9 cellular contexts compared by ENCODE assay signal in the genomic region with DNA sequence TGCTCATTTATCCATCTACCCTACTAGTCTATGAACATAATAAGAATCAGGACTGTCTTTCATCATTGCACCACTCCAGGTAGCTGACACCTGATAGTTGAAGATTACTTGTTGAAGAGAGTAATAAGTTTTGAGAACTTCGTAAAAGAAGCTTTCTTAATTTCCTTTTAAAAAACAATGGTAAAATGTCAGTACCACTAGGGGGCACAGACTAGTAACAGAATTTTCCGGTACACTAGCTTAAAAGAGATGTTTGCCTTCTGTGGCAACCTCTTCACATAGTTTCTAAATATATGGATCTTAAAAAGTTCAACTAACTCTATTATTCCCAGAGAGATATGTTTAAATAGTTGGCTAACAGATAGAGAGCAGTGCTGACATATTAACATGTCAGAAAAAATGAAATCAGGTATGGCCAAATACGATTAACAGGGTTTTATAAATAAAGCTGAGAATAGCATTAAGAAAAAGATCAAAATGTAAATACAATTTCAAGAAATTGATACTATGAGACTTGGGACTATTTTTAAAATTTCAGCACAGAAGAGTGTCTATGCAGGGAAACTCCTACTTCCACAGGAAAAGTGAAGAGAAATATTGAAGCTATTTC. TPM values are rescaled to one million over a fixed set of nuclear protein-coding genes. Genes with fewer than 3 reads are reported as not detected.
DNase-seq lines count a peak whose midpoint lies in the region; ATAC-seq and TF ChIP-seq lines count a peak whose summit lies in the region.
"Had no signal": no experiment of that assay in that cellular context is flagged by ENCODE, and none has a peak within 500 bp of the region (broad histone marks: within the 10 kb centered on the region; RNA-seq: fewer than 3 reads in every experiment).

No MANE protein-coding gene starts in this region.

- H3K4me3 Mint-ChIP-seq in progenitor cell of endocrine pancreas (ENCODE audit: low read depth), result no peak overlapping the region
- H3K4me3 Mint-ChIP-seq: dendritic cell treated with granulocyte-macrophage colony-stimulating factor and Interleukin-4, amounts not matched to agents 40 ng/mL and 50 ng/mL, for 4 days had no signal

- H3K27ac ChIP-seq in cardiac muscle cell, result no peak overlapping the region

- no peak overlapping the region for H3K27ac Mint-ChIP-seq in progenitor cell of endocrine pancreas
- H3K27ac Mint-ChIP-seq: dendritic cell treated with granulocyte-macrophage colony-stimulating factor and Interleukin-4, amounts not matched to agents 40 ng/mL and 50 ng/mL, for 4 days had no signal

- H3K36me3 ChIP-seq in cardiac muscle cell, result no peaks in the 10 kb centered on the region

- H3K4me1 ChIP-seq in cardiac muscle cell (ENCODE audit: low read depth), result peaks cover 28% of the 10 kb centered on the region

- no peaks in the 10 kb centered on the region for H3K36me3 Mint-ChIP-seq in progenitor cell of endocrine pancreas (ENCODE audit: insufficient read depth)

- no peaks in the 10 kb centered on the region for H3K9me3 Mint-ChIP-seq in progenitor cell of endocrine pancreas (ENCODE audit: low read depth)
- H3K9me3 Mint-ChIP-seq: dendritic cell treated with granulocyte-macrophage colony-stimulating factor and Interleukin-4, amounts not matched to agents 40 ng/mL and 50 ng/mL, for 4 days had no signal

- peaks cover 45% of the 10 kb centered on the region for H3K27me3 Mint-ChIP-seq in progenitor cell of endocrine pancreas

- peak; percentile 41 to 69 for DNase-seq in cardiac muscle cell (ENCODE audit: low read depth in 1 of 2, low spot score in 1 of 2)
- no peak for DNase-seq in Right ventricle myocardium superior
- peak; percentile 15 to 70 for DNase-seq in NOMO-1 (lab: John Stamatoyannopoulos, UW; ENCODE audit: unreplicated experiment in 2 of 2)
- DNase-seq in epidermal melanocyte (ENCODE audit: insufficient read length, low spot score), result peak; percentile 51
- no peak for DNase-seq in progenitor cell of endocrine pancreas (ENCODE audit: low spot score, unreplicated experiment)
- no peak for DNase-seq in ureter (ENCODE audit: low spot score)
- DNase-seq in NCI-H2171 treated with DMSO at 0.1 percent for 48 hours (lab: John Stamatoyannopoulos, UW), result no peak

- no peak overlapping the region for H3K4me3 ChIP-seq in cardiac muscle cell

- no peaks in the 10 kb centered on the region for H3K9me3 ChIP-seq in cardiac muscle cell (ENCODE audit: low read depth)

- ATAC-seq in Right ventricle myocardium superior (ENCODE audit: poor library complexity) (no peak), GM18502 (IDR thresholded peaks at IDR 0.05; ENCODE audit: poor library complexity, unreplicated experiment) (no peak)

- H3K4me1 Mint-ChIP-seq in progenitor cell of endocrine pancreas (ENCODE audit: low read depth), result peaks cover 14% of the 10 kb centered on the region

- intact Hi-C loops in Right ventricle myocardium superior (cut with DNase I), result no loop called here

- peak; percentile 70 for TF ChIP-seq CTCF in cardiac muscle cell (IDR thresholded peaks at IDR 0.05; ENCODE audit: low read depth, low read length)
- peak; percentile 72 for TF ChIP-seq CTCF in progenitor cell of endocrine pancreas (IDR thresholded peaks at IDR 0.05; ENCODE audit: unreplicated experiment)

- no peaks in the 10 kb centered on the region for H3K27me3 ChIP-seq in cardiac muscle cell

RNA-seq across cellular contexts. Expression of gene KCNQ5, which starts 5.4 kb away (rescaled TPM):
- 28.9 and 45.4 TPM in 2 replicates for total RNA-seq in cardiac muscle cell
- 31.4 and 45.6 TPM in 2 replicates for polyA plus RNA-seq in cardiac muscle cell
- total RNA-seq in Right ventricle myocardium superior, result not detected
- 0.53 and 1.0 TPM in 2 replicates for total RNA-seq in progenitor cell of endocrine pancreas
- 1.8 TPM for total RNA-seq in ureter

Comparison
In these comparisons a context has a peak if more than half of its experiments do, and no peak if none do; other contexts are left out.
1. DNase-seq: peak in cardiac muscle cell (2 of 2), NOMO-1 (2 of 2) and epidermal melanocyte (single experiment); none in Right ventricle myocardium superior (single experiment), progenitor cell of endocrine pancreas (single experiment), ureter (single experiment) and NCI-H2171 treated with DMSO at 0.1 percent for 48 hours (single experiment).
2. RNA of gene KCNQ5, which starts 5.4 kb away (total RNA-seq): 28.9 to 45.4 TPM in cardiac muscle cell; 1.8 TPM in ureter (single experiment), 0.53 to 1.0 TPM in progenitor cell of endocrine pancreas and not detected in Right ventricle myocardium superior (single experiment); every median in the first group is over 10 times any median in the second.